In genomic region chr4:89299153-89299789, GRCh38 we compare ENCODE assay signal across 8 cellular contexts. TPM values are rescaled to one million over a fixed set of nuclear protein-coding genes. Genes with fewer than 3 reads are reported as not detected.
DNase-seq lines count a peak whose midpoint lies in the region; TF ChIP-seq lines count a peak whose summit lies in the region.

No MANE protein-coding gene starts in this region.

- H3K36me3 ChIP-seq in Peyer's patch, result no peaks in the 10 kb centered on the region
- no peaks in the 10 kb centered on the region for H3K36me3 ChIP-seq in left ventricle myocardium inferior
- no peaks in the 10 kb centered on the region for H3K36me3 ChIP-seq in ovary
- no peaks in the 10 kb centered on the region for H3K36me3 ChIP-seq in ascending aorta

- H3K27me3 Mint-ChIP-seq in stimulated activated naive CD8-positive, alpha-beta T cell treated with anti-CD3 and anti-CD28 coated beads, Interleukin-15, Interleukin-2, amounts not matched to agents 100 ng/mL and 50 ng/mL, for 24 hours, result no peaks in the 10 kb centered on the region

- peaks cover 85% of the 10 kb centered on the region for H3K4me1 Mint-ChIP-seq in stimulated activated naive CD8-positive, alpha-beta T cell treated with anti-CD3 and anti-CD28 coated beads, Interleukin-15, Interleukin-2, amounts not matched to agents 100 ng/mL and 50 ng/mL, for 24 hours (ENCODE audit: low read depth)

- H3K27ac ChIP-seq in Peyer's patch (peak overlapping the region; percentile 64 to 92 (median 72)), left ventricle myocardium inferior (replicated peaks) (peak overlapping the region; percentile 85), ovary (no peak overlapping the region), ascending aorta (no peak overlapping the region)

- H3K4me3 Mint-ChIP-seq in stimulated activated naive CD8-positive, alpha-beta T cell treated with anti-CD3 and anti-CD28 coated beads, Interleukin-15, Interleukin-2, amounts not matched to agents 100 ng/mL and 50 ng/mL, for 24 hours, result peak overlapping the region; percentile 92

- H3K9me3 ChIP-seq in Peyer's patch, result no peaks in the 10 kb centered on the region
- no peaks in the 10 kb centered on the region for H3K9me3 ChIP-seq in left ventricle myocardium inferior (replicated peaks)
- H3K9me3 ChIP-seq in ovary, result no peaks in the 10 kb centered on the region
- no peaks in the 10 kb centered on the region for H3K9me3 ChIP-seq in ascending aorta

- H3K36me3 Mint-ChIP-seq in stimulated activated naive CD8-positive, alpha-beta T cell treated with anti-CD3 and anti-CD28 coated beads, Interleukin-15, Interleukin-2, amounts not matched to agents 100 ng/mL and 50 ng/mL, for 24 hours (ENCODE audit: low read depth), result no peaks in the 10 kb centered on the region

- WGBS in ovary, 3 donors, result 58 to 78% (median 77%) methylated on average over 10 of the region's 10 CpGs

- H3K4me1 ChIP-seq in Peyer's patch (peaks cover 0 to 52% (median 21%) of the 10 kb centered on the region in 4 donors), left ventricle myocardium inferior (peaks cover 85% of the 10 kb centered on the region), ovary (ENCODE audit: insufficient read depth) (peaks cover 1% of the 10 kb centered on the region), ascending aorta (no peaks in the 10 kb centered on the region)

- H3K4me3 ChIP-seq in Peyer's patch (peak overlapping the region; percentile 10 to 50 (median 29)), left ventricle myocardium inferior (peak overlapping the region; percentile 56), ovary (no peak overlapping the region), ascending aorta (peak overlapping the region in 1 of 2 donors; percentile 12)

- no peaks in the 10 kb centered on the region for H3K9me3 Mint-ChIP-seq in stimulated activated naive CD8-positive, alpha-beta T cell treated with anti-CD3 and anti-CD28 coated beads, Interleukin-15, Interleukin-2, amounts not matched to agents 100 ng/mL and 50 ng/mL, for 24 hours

- H3K27ac Mint-ChIP-seq in stimulated activated naive CD8-positive, alpha-beta T cell treated with anti-CD3 and anti-CD28 coated beads, Interleukin-15, Interleukin-2, amounts not matched to agents 100 ng/mL and 50 ng/mL, for 24 hours, result peak overlapping the region; percentile 99

- no peak for TF ChIP-seq POLR2A in Peyer's patch (IDR thresholded peaks at IDR 0.05)
- TF ChIP-seq POLR2A in ovary (IDR thresholded peaks at IDR 0.05), result no peak

- TF ChIP-seq CTCF in Peyer's patch (IDR thresholded peaks at IDR 0.05), result no peak
- peak; percentile 3 for TF ChIP-seq CTCF in left ventricle myocardium inferior (IDR thresholded peaks at IDR 0.05; ENCODE audit: borderline replicate concordance)
- TF ChIP-seq CTCF in ovary (IDR thresholded peaks at IDR 0.05), result no peak
- no peak for TF ChIP-seq CTCF in ascending aorta (IDR thresholded peaks at IDR 0.05)

- DNase-seq in NOMO-1 (lab: John Stamatoyannopoulos, UW; ENCODE audit: unreplicated experiment in 2 of 2) (peak; percentile 22 to 61), NOMO-1 treated with dmso at 0.1 percent for 144 hours (lab: John Stamatoyannopoulos, UW; ENCODE audit: unreplicated experiment) (no peak), Peyer's patch (no peak), left ventricle myocardium inferior (no peak), NCI-H2196 treated with DMSO at 0.1 percent for 48 hours (lab: John Stamatoyannopoulos, UW; ENCODE audit: unreplicated experiment) (no peak), ovary (no peak), ascending aorta (ENCODE audit: low spot score in 2 of 2) (no peak)

- intact Hi-C loops in left ventricle myocardium inferior (cut with micrococcal nuclease) (no loop called here), ovary (cut with DNase I) (no loop called here), ascending aorta (cut with DNase I) (no loop called here)

- H3K27me3 ChIP-seq in Peyer's patch (no peaks in the 10 kb centered on the region), left ventricle myocardium inferior (ENCODE audit: low read depth) (no peaks in the 10 kb centered on the region), ovary (no peaks in the 10 kb centered on the region), ascending aorta (no peaks in the 10 kb centered on the region)

- TF ChIP-seq EP300 in ovary (IDR thresholded peaks at IDR 0.05), result no peak

RNA-seq across cellular contexts. Expression of gene GPRIN3, which starts 8.3 kb away (rescaled TPM):
- total RNA-seq in Peyer's patch (10 to 100 TPM; 13.1 to 26.8 (median 17.8) TPM), left ventricle myocardium inferior (9.0 TPM), ovary (1 to 10 TPM; 2.7 to 6.8 (median 3.9) TPM), ascending aorta (2.1 TPM)
- polyA plus RNA-seq in ovary, result 1 to 10 TPM; 1.0 to 1.7 TPM

Comparison
In these comparisons a context has a peak if more than half of its experiments do, and no peak if none do; other contexts are left out.
1. DNase-seq: peak in NOMO-1 (2 of 2); none in NOMO-1 treated with dmso at 0.1 percent for 144 hours (single experiment), Peyer's patch (0 of 3), left ventricle myocardium inferior (single experiment), NCI-H2196 treated with DMSO at 0.1 percent for 48 hours (single experiment), ovary (0 of 5) and ascending aorta (0 of 2).
2. H3K27ac ChIP-seq: peak in Peyer's patch (4 of 4) and left ventricle myocardium inferior (single experiment); none in ovary (0 of 2) and ascending aorta (0 of 2).